In the genomic region with DNA sequence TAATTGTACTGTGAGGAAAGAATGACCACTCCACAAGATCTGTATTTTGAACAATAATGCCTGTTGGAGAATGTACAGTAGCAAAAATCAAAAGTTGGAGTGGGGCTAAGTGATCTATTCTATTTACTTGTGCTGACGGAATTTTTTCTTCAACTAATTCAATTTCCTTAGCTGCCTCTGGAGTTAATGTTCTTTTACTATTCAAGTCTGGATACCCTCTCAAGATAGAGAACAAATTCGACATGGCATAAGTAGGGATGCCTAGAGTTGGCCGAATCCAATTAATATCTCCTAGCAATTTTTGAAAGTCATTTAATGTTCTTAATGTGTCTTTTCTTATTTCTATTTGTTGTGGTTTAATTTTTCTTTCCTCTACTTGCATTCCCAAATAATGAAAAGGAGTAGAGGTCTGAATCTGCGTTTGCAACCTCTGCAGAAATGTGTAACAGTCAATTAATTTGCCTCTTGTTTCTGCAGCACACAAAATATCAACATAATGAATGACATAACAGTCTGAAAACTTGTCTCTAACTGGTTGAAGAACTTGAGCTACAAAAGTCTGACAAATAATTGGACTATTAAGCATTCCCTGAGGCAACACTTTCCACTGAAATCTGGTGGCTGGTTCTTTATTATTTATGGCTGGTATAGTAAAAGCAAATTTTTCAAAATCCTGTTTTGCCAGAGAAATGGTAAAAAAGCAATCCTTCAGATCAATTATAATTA, we compare ENCODE assay signal across 1 cellular context.
TF ChIP-seq lines count a peak whose summit lies in the region.

No MANE protein-coding gene starts in this region.

TF ChIP-seq in H1, 55 proteins besides CTCF, POLR2A, EP300 and RAD21:
- TF ChIP-seq CBX5 (IDR thresholded peaks at IDR 0.05; ENCODE audit: low read depth, low read length) = 0 out of 2 replicates have a peak, but pooled peaks have one; percentile 36
